Comparison of ENCODE assay signal across 9 cellular contexts in the genomic region with DNA sequence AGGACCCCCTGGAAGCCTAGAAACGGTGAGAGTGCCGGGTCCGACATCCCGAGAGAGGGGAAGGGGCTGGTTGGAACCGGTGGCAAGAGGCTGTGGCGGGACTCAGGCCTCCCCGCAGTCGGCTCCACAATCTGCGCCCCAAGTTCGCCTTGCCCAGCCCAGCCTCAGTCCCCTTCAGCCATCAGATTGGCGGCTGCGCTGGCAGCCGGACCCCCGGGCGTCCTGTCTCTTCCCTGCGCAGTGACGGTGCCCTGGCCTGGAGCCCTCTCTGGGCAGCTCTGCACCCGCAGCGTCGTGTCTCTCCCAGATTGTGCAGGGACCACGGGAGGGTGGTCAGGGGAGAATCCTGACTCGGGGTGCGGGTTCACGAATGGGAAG. TPM values are rescaled to one million over a fixed set of nuclear protein-coding genes. Genes with fewer than 3 reads are reported as not detected.
DNase-seq lines count a peak whose midpoint lies in the region; ATAC-seq and TF ChIP-seq lines count a peak whose summit lies in the region.
"Had no signal": no experiment of that assay in that cellular context is flagged by ENCODE, and none has a peak within 500 bp of the region (broad histone marks: within the 10 kb centered on the region; RNA-seq: fewer than 3 reads in every experiment).

No MANE protein-coding gene starts in this region.

- H3K27me3 Mint-ChIP-seq in IgD-negative memory B cell, result no peaks in the 10 kb centered on the region

- H3K36me3 Mint-ChIP-seq in IgD-negative memory B cell, result no peaks in the 10 kb centered on the region

- intact Hi-C loops in gastrocnemius medialis (cut with DNase I; ENCODE audit: low total_unique reads), result no loop called here

- H3K9me3 Mint-ChIP-seq in IgD-negative memory B cell, result peaks cover 0 to 7% (median 2%) of the 10 kb centered on the region in 3 donors

- peak overlapping the region; percentile 36 for H3K4me3 ChIP-seq in epithelial cell of proximal tubule (ENCODE audit: low read depth, low read length)
- peak overlapping the region; percentile 36 to 67 (median 56) for H3K4me3 ChIP-seq in gastrocnemius medialis

- TF ChIP-seq POLR2A in gastrocnemius medialis (IDR thresholded peaks at IDR 0.05), result no peak

- peak overlapping the region in 1 of 3 donors; percentile 65 for H3K27ac Mint-ChIP-seq in IgD-negative memory B cell

- DNase-seq in ELR (ENCODE audit: low read depth), result peak; percentile 3
- no peak for DNase-seq in epithelial cell of proximal tubule (ENCODE audit: low read depth)
- DNase-seq in gastrocnemius medialis, result no peak
- DNase-seq in occipital lobe (lab: John Stamatoyannopoulos, UW), result no peak
- DNase-seq in NK-92 treated with Interleukin-12 subunit alpha and Interleukin-12 subunit beta, amount 100 ng/mL, for 24 hours (lab: John Stamatoyannopoulos, UW), result no peak
- DNase-seq in stimulated activated naive CD4-positive, alpha-beta T cell treated with Interleukin-2 at 50 U/mL for 16 hours (lab: John Stamatoyannopoulos, UW), result no peak
- DNase-seq: cortex of kidney had no signal

- H3K9me3 ChIP-seq in gastrocnemius medialis, result peaks cover 0 to 7% (median 0%) of the 10 kb centered on the region in 3 donors

- in situ Hi-C loops in gastrocnemius medialis (cut with MboI; ENCODE audit: low sequenced_read_pairs in 4 of 4), result no loop called here

- no peaks in the 10 kb centered on the region for H3K36me3 ChIP-seq in gastrocnemius medialis

- ATAC-seq in gastrocnemius medialis, result no peak
- ATAC-seq in HG03520 (IDR thresholded peaks at IDR 0.05; ENCODE audit: unreplicated experiment), result no peak

- no peak for TF ChIP-seq CTCF in epithelial cell of proximal tubule (conservative IDR thresholded peaks at IDR 0.05; ENCODE audit: low read depth, low read length)
- TF ChIP-seq CTCF in gastrocnemius medialis (IDR thresholded peaks at IDR 0.05 in 4 of 5, conservative IDR thresholded peaks at IDR 0.05 in 1 of 5), result no peak

- H3K27ac ChIP-seq in gastrocnemius medialis, result no peak overlapping the region

- no peaks in the 10 kb centered on the region for H3K4me1 ChIP-seq in gastrocnemius medialis

- H3K27me3 ChIP-seq in gastrocnemius medialis, result no peaks in the 10 kb centered on the region

- H3K4me3 Mint-ChIP-seq in IgD-negative memory B cell, result peak overlapping the region; percentile 88 to 93 (median 90)

- H3K4me1 Mint-ChIP-seq in IgD-negative memory B cell, result peaks cover 0 to 3% (median 2%) of the 10 kb centered on the region in 3 donors

RNA-seq across cellular contexts. Expression of a gene that starts 0.3 kb away (rescaled TPM):
- polyA plus RNA-seq in IgD-negative memory B cell, result 0.11 TPM
- total RNA-seq in epithelial cell of proximal tubule (2.3 and 3.1 TPM in 2 replicates), gastrocnemius medialis (under 1 TPM in 1 of 4 donors, not detected in 3; 0.36 TPM), occipital lobe (4.4 TPM)
